ENCODE assay signal across 10 cellular contexts in the genomic region with DNA sequence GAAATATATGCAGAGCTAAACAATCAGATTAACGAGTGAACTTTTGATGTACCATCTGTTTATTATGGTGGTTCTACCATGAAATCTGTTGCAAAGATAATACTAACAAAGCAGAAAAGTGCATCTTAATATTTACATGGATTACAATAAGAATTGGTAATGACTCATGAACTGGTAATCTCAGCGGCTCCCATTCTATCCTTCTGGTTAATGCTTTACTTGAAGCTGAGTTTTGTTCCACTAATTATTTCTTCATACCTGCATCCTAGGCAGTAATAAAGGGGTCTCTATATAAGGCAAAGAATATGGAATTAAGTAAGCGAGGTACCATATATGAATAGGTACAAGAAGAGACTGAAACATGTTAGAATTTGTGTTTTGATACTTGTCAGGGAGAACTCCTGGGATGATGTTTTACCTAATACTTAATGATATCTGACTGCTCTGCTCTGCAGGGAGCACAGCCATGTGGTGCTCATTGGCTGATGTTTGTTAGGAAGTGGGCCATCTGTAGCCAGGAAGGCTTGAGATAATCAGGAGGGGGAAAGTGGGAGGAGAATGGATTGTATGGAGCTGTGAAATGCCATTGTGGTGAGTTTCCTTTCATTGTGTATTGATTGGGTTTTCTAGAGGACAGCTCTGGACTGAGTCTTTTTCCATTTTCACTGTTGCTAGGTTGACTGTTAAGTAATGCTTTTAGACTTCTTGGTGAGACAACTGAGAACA. TPM values are rescaled to one million over a fixed set of nuclear protein-coding genes. Genes with fewer than 3 reads are reported as not detected.
DNase-seq lines count a peak whose midpoint lies in the region; ATAC-seq and TF ChIP-seq lines count a peak whose summit lies in the region.
"Had no signal": no experiment of that assay in that cellular context is flagged by ENCODE, and none has a peak within 500 bp of the region (broad histone marks: within the 10 kb centered on the region; RNA-seq: fewer than 3 reads in every experiment).

No MANE protein-coding gene starts in this region.

- H3K9ac ChIP-seq in neuronal stem cell (ENCODE audit: low read depth, low read length, poor library complexity): no peak overlapping the region

- H2BK5ac ChIP-seq in neuronal stem cell (ENCODE audit: low read length): no peak overlapping the region

- no CpG with 5 or more reads among the region's 3 CpGs for WGBS in neuronal stem cell (ENCODE audit: extremely low coverage in 2 of 2, insufficient read length in 2 of 2, insufficient replicate concordance in 1 of 2), 2 donors
- 95% methylated on average over 3 of the region's 3 CpGs for WGBS in esophagus muscularis mucosa

- no peak overlapping the region for H3K4ac ChIP-seq in neuronal stem cell (ENCODE audit: low read length)

- H3K27ac ChIP-seq in neuronal stem cell (replicated peaks; ENCODE audit: low read length): peak overlapping the region; percentile 68
- no peak overlapping the region for H3K27ac ChIP-seq in esophagus muscularis mucosa (replicated peaks in 1 of 4)

- peaks cover 6% of the 10 kb centered on the region for H3K79me1 ChIP-seq in neuronal stem cell (ENCODE audit: low read depth, low read length)

- H2BK15ac ChIP-seq in neuronal stem cell (ENCODE audit: low read length): no peak overlapping the region

- no peak overlapping the region for H3K14ac ChIP-seq in neuronal stem cell (ENCODE audit: low read length)

- TF ChIP-seq EP300 in esophagus muscularis mucosa (IDR thresholded peaks at IDR 0.05): no peak

- no peak overlapping the region for H3K4me2 ChIP-seq in neuronal stem cell (ENCODE audit: insufficient read depth, low read length, poor library complexity, severe bottlenecking)

- no peak overlapping the region for H2BK120ac ChIP-seq in neuronal stem cell (ENCODE audit: low read depth, low read length)

- DNase-seq in GM03348 (ENCODE audit: low spot score) (peak; percentile 30), NCI-H82 treated with DMSO at 0.1 percent for 48 hours (lab: John Stamatoyannopoulos, UW; ENCODE audit: unreplicated experiment) (peak; percentile 94), neuronal stem cell (ENCODE audit: low spot score) (peak; percentile 56), A172 (ENCODE audit: low spot score) (no peak), esophagus muscularis mucosa (ENCODE audit: extremely low spot score) (no peak)
- DNase-seq: activated gamma-delta T cell treated with Interleukin-2 at 50 U/mL for 16 hours; naive thymus-derived CD8-positive, alpha-beta T cell; NCI-H2081 treated with DMSO at 0.1 percent for 48 hours had no signal

- no peak for TF ChIP-seq POLR2A in esophagus muscularis mucosa (IDR thresholded peaks at IDR 0.05; ENCODE audit: low read depth)

- H3K23ac ChIP-seq in neuronal stem cell (ENCODE audit: low read depth, low read length, poor library complexity): no peak overlapping the region

- intact Hi-C loops in esophagus muscularis mucosa (cut with DNase I): no loop called here

- H3K4me1 ChIP-seq in neuronal stem cell (ENCODE audit: control insufficient read depth in 2 of 2, insufficient read depth in 1 of 2, low read depth in 1 of 2, low read length in 2 of 2) (peaks cover 12 to 13% of the 10 kb centered on the region in 2 donors), esophagus muscularis mucosa (no peaks in the 10 kb centered on the region)

- H3K18ac ChIP-seq in neuronal stem cell (ENCODE audit: low read length): no peak overlapping the region

- no peak overlapping the region for H2AK5ac ChIP-seq in neuronal stem cell (ENCODE audit: low read depth, low read length)

- no peaks in the 10 kb centered on the region for H3K27me3 ChIP-seq in neuronal stem cell (ENCODE audit: control insufficient read depth in 3 of 3, insufficient read depth in 3 of 3, low read depth in 1 of 3, low read length in 3 of 3)
- H3K27me3 ChIP-seq in esophagus muscularis mucosa: no peaks in the 10 kb centered on the region

- no peak overlapping the region for H2AFZ ChIP-seq in neuronal stem cell (ENCODE audit: low read length)

- H2BK12ac ChIP-seq in neuronal stem cell (ENCODE audit: low read length): no peak overlapping the region

- no peak overlapping the region for H3K4me3 ChIP-seq in neuronal stem cell (ENCODE audit: low read length in 2 of 2)
- no peak overlapping the region for H3K4me3 ChIP-seq in esophagus muscularis mucosa

- no peak overlapping the region for H4K91ac ChIP-seq in neuronal stem cell (ENCODE audit: low read depth, low read length, poor library complexity)

- H3K9me3 ChIP-seq in neuronal stem cell (replicated peaks in 1 of 2; ENCODE audit: control insufficient read depth in 2 of 2, insufficient read depth in 1 of 2, low read depth in 1 of 2, low read length in 2 of 2) (peaks cover 0 to 6% of the 10 kb centered on the region in 2 donors), esophagus muscularis mucosa (no peaks in the 10 kb centered on the region)

- no peak for TF ChIP-seq CTCF in esophagus muscularis mucosa (IDR thresholded peaks at IDR 0.05)

- H3K36me3 ChIP-seq in neuronal stem cell (replicated peaks in 1 of 2; ENCODE audit: control insufficient read depth in 2 of 2, insufficient read depth in 2 of 2, low read length in 2 of 2) (peaks cover 0 to 2% of the 10 kb centered on the region in 2 donors), esophagus muscularis mucosa (no peaks in the 10 kb centered on the region)

- ATAC-seq in esophagus mucosa (peak; percentile 33), HG02938 (IDR thresholded peaks at IDR 0.05; ENCODE audit: unreplicated experiment) (no peak)
- ATAC-seq: naive thymus-derived CD8-positive, alpha-beta T cell had no signal

- no peak overlapping the region for H4K8ac ChIP-seq in neuronal stem cell (ENCODE audit: low read depth, low read length)

RNA-seq across cellular contexts. Expression of a gene that starts 52.6 kb away (rescaled TPM):
- total RNA-seq in esophagus mucosa (6.9 TPM), esophagus muscularis mucosa (1 to 10 TPM in 3 of 4 donors, under 1 TPM in 1; 0.83 to 3.1 (median 1.5) TPM)
- polyA plus RNA-seq in neuronal stem cell (2013, experiment 1 of 2): 39.6 TPM
- 40.7 TPM for polyA plus RNA-seq in neuronal stem cell (2013, experiment 2 of 2)
- 0.31 and 1.1 TPM in 2 replicates for total RNA-seq in A172 (2014; rRNA removed; shearing (Covaris generic))

Comparison
In these comparisons a context has a peak if more than half of its experiments do, and no peak if none do; other contexts are left out.
1. DNase-seq: peak in GM03348 (single experiment), NCI-H82 treated with DMSO at 0.1 percent for 48 hours (single experiment) and neuronal stem cell (single experiment); none in A172 (single experiment) and esophagus muscularis mucosa (single experiment).